1 cellular context compared by ENCODE assay signal in genomic region chr1:201481761-201482493, GRCh38.
A peak's percentile ranks its signal among the peaks of the same experiment; 100 is the strongest.
TF ChIP-seq lines count a peak whose summit lies in the region.

No MANE protein-coding gene starts in this region.

TF ChIP-seq in GM12878, 131 proteins besides CTCF, POLR2A, EP300 and RAD21 (continued from another document):
- TF ChIP-seq SREBF1 (IDR thresholded peaks at IDR 0.05; ENCODE audit: low read length) = no peak
- TF ChIP-seq TCF12 (IDR thresholded peaks at IDR 0.05; ENCODE audit: low read depth, low read length) = no peak
- no peak for TF ChIP-seq CHD4 (IDR thresholded peaks at IDR 0.05)
- TF ChIP-seq CREM (IDR thresholded peaks at IDR 0.05; ENCODE audit: low read depth) = no peak
- no peak for TF ChIP-seq CUX1 (IDR thresholded peaks at IDR 0.05; ENCODE audit: insufficient replicate concordance, low read depth, low read length)
- TF ChIP-seq ATF3 (IDR thresholded peaks at IDR 0.05; ENCODE audit: borderline replicate concordance, extremely low read depth, low read depth, low read length) = no peak
- peak; percentile 53; the same call in 1 of the 2 replicates for TF ChIP-seq HDGF (IDR thresholded peaks at IDR 0.05)
- no peak for TF ChIP-seq MAX (IDR thresholded peaks at IDR 0.05; ENCODE audit: low read depth, low read length)
- TF ChIP-seq PML (IDR thresholded peaks at IDR 0.05; ENCODE audit: low read length) = no peak
- no peak for TF ChIP-seq RB1 (IDR thresholded peaks at IDR 0.05; ENCODE audit: borderline replicate concordance)
- TF ChIP-seq EED (IDR thresholded peaks at IDR 0.05; ENCODE audit: low read depth) = no peak
- no peak for TF ChIP-seq JUNB (IDR thresholded peaks at IDR 0.05)
- TF ChIP-seq RFX5 (IDR thresholded peaks at IDR 0.05; ENCODE audit: low read depth, low read length) = no peak
- no peak for TF ChIP-seq BCL11A (IDR thresholded peaks at IDR 0.05; ENCODE audit: low read depth, low read length)
- TF ChIP-seq BACH1 (IDR thresholded peaks at IDR 0.05; ENCODE audit: borderline replicate concordance) = no peak
- TF ChIP-seq NFXL1 (IDR thresholded peaks at IDR 0.05; ENCODE audit: borderline replicate concordance) = no peak
- TF ChIP-seq RCOR1 (conservative IDR thresholded peaks at IDR 0.05; ENCODE audit: low read depth, low read length) = no peak
- no peak for TF ChIP-seq MYB (IDR thresholded peaks at IDR 0.05; ENCODE audit: borderline replicate concordance, low read depth, low read length)
- TF ChIP-seq STAT3 (IDR thresholded peaks at IDR 0.05; ENCODE audit: low read depth, low read length) = no peak
- TF ChIP-seq ZNF217 (IDR thresholded peaks at IDR 0.05) = no peak
- TF ChIP-seq ZBED1 (IDR thresholded peaks at IDR 0.05; ENCODE audit: borderline replicate concordance) = no peak
- no peak for TF ChIP-seq E2F4 (IDR thresholded peaks at IDR 0.05; ENCODE audit: low read depth, low read length)
- TF ChIP-seq PAX5 (IDR thresholded peaks at IDR 0.05; ENCODE audit: borderline replicate concordance, low read depth, low read length) = no peak
- no peak for TF ChIP-seq EGR1 (IDR thresholded peaks at IDR 0.05; ENCODE audit: borderline replicate concordance in 1 of 2, low read depth in 2 of 2, low read length in 2 of 2)
- TF ChIP-seq SRF (IDR thresholded peaks at IDR 0.05; ENCODE audit: low read depth in 2 of 2, low read length in 2 of 2) = no peak
- TF ChIP-seq ASH2L (IDR thresholded peaks at IDR 0.05; ENCODE audit: borderline replicate concordance, low read depth) = no peak
- TF ChIP-seq NFYA (IDR thresholded peaks at IDR 0.05; ENCODE audit: borderline replicate concordance, low read depth, low read length) = no peak
- TF ChIP-seq SMARCA5 (IDR thresholded peaks at IDR 0.05) = peak; percentile 88
- TF ChIP-seq GABPA (IDR thresholded peaks at IDR 0.05; ENCODE audit: low read depth) = no peak
- TF ChIP-seq YY1 (IDR thresholded peaks at IDR 0.05; ENCODE audit: low read depth, low read length) = no peak
- TF ChIP-seq CBX3 (IDR thresholded peaks at IDR 0.05; ENCODE audit: borderline replicate concordance, low read depth) = no peak
TF ChIP-seq in GM12878: peak in this region for 18.
